Comparison of ENCODE assay signal across 28 cellular contexts in genomic region chr16:73427177-73427576, GRCh38.
"Had no signal": no experiment of that assay in that cellular context is flagged by ENCODE, and none has a peak within 500 bp of the region (broad histone marks: within the 10 kb centered on the region; RNA-seq: fewer than 3 reads in every experiment).

No MANE protein-coding gene starts in this region.

- H3K4me3 ChIP-seq: esophagus squamous epithelium, heart right ventricle, lower lobe of right lung, mucosa of descending colon, pancreas, right lobe of liver, thoracic aorta, tibial nerve, upper lobe of left lung had no signal

- H3K4me1 Mint-ChIP-seq: immature natural killer cell; naive B cell; stimulated activated naive B cell treated with anti-CD40 and anti-IgM and Interleukin-4, amounts not matched to agents 10 μg/mL and 1 μg/mL and 100 μg/mL, for 72 hours had no signal

- H3K27ac Mint-ChIP-seq: effector memory CD8-positive, alpha-beta T cell; immature natural killer cell; naive B cell; natural killer cell treated with Interleukin-12 subunit alpha and Interleukin-12 subunit beta and Interleukin-15 and Interleukin-18, amount 100 ng/mL, for 72 hours; stimulated activated naive B cell treated with anti-CD40 and anti-IgM and Interleukin-4, amounts not matched to agents 10 μg/mL and 1 μg/mL and 100 μg/mL, for 72 hours; stimulated activated naive CD8-positive, alpha-beta T cell treated with anti-CD3 and anti-CD28 coated beads, Interleukin-15, Interleukin-2, amounts not matched to agents 100 ng/mL and 50 ng/mL, for 24 hours had no signal

- H3K4me1 ChIP-seq: esophagus squamous epithelium, heart right ventricle, lower lobe of right lung, pancreas, right lobe of liver, tibial nerve, upper lobe of left lung had no signal

- FAIRE-seq: endometrium, keratinocyte, pancreas, small intestine, urothelium cell line had no signal

- H3K9me3 ChIP-seq: esophagus squamous epithelium, heart right ventricle, lower lobe of right lung, mucosa of descending colon, pancreas, right lobe of liver, thoracic aorta, tibial nerve, upper lobe of left lung had no signal

- H3K27me3 ChIP-seq: esophagus squamous epithelium, pancreas, right lobe of liver, tibial nerve, upper lobe of left lung had no signal

- H3K27me3 Mint-ChIP-seq: effector memory CD8-positive, alpha-beta T cell had no signal

- H3K36me3 ChIP-seq: esophagus squamous epithelium, heart right ventricle, lower lobe of right lung, pancreas, right lobe of liver, thoracic aorta, tibial nerve, upper lobe of left lung had no signal

- DNase-seq: cortex of kidney; effector memory CD8-positive, alpha-beta T cell; erythroblast; esophagus squamous epithelium; foreskin melanocyte; glutamatergic neuron; heart right ventricle; hippocampal formation; immature natural killer cell; left ventricle myocardium superior; lower lobe of right lung; mucosa of descending colon; naive B cell; occipital lobe; pancreas; right lobe of liver; small intestine; stimulated activated CD4-positive, alpha-beta T cell treated with anti-CD3 and anti-CD28 coated beads, Interleukin-15, amount 100 ng/mL, for 24 hours; stimulated activated CD4-positive, alpha-beta T cell treated with anti-CD3 and anti-CD28 coated beads, Interleukin-2, amount 100 ng/mL, for 48 hours; stimulated activated naive B cell treated with anti-CD40 and anti-IgM and Interleukin-4, amounts not matched to agents 10 μg/mL and 1 μg/mL and 100 μg/mL, for 72 hours; upper lobe of left lung had no signal

- H3K36me3 Mint-ChIP-seq: immature natural killer cell; naive B cell; natural killer cell treated with Interleukin-12 subunit alpha and Interleukin-12 subunit beta and Interleukin-15 and Interleukin-18, amount 100 ng/mL, for 72 hours; stimulated activated naive B cell treated with anti-CD40 and anti-IgM and Interleukin-4, amounts not matched to agents 10 μg/mL and 1 μg/mL and 100 μg/mL, for 72 hours had no signal

- ATAC-seq: effector memory CD8-positive, alpha-beta T cell; heart right ventricle; left ventricle myocardium superior; lower lobe of right lung; mucosa of descending colon; natural killer cell treated with Interleukin-12 subunit alpha and Interleukin-12 subunit beta and Interleukin-15 and Interleukin-18, amount 100 ng/mL, for 72 hours; pancreas; right lobe of liver; stimulated activated naive B cell treated with anti-CD40 and anti-IgM and Interleukin-4, amounts not matched to agents 10 μg/mL and 1 μg/mL and 100 μg/mL, for 72 hours had no signal

- H3K9me3 Mint-ChIP-seq: immature natural killer cell; natural killer cell treated with Interleukin-12 subunit alpha and Interleukin-12 subunit beta and Interleukin-15 and Interleukin-18, amount 100 ng/mL, for 72 hours; stimulated activated naive B cell treated with anti-CD40 and anti-IgM and Interleukin-4, amounts not matched to agents 10 μg/mL and 1 μg/mL and 100 μg/mL, for 72 hours; stimulated activated naive CD8-positive, alpha-beta T cell treated with anti-CD3 and anti-CD28 coated beads, Interleukin-15, Interleukin-2, amounts not matched to agents 100 ng/mL and 50 ng/mL, for 24 hours had no signal

- H3K27ac ChIP-seq: esophagus squamous epithelium, heart right ventricle, lower lobe of right lung, pancreas, right lobe of liver, thoracic aorta, tibial nerve, upper lobe of left lung had no signal

- H3K4me3 Mint-ChIP-seq: effector memory CD8-positive, alpha-beta T cell; immature natural killer cell; naive B cell; natural killer cell treated with Interleukin-12 subunit alpha and Interleukin-12 subunit beta and Interleukin-15 and Interleukin-18, amount 100 ng/mL, for 72 hours; stimulated activated naive B cell treated with anti-CD40 and anti-IgM and Interleukin-4, amounts not matched to agents 10 μg/mL and 1 μg/mL and 100 μg/mL, for 72 hours; stimulated activated naive CD8-positive, alpha-beta T cell treated with anti-CD3 and anti-CD28 coated beads, Interleukin-15, Interleukin-2, amounts not matched to agents 100 ng/mL and 50 ng/mL, for 24 hours had no signal
